Comparison of ENCODE assay signal across 7 cellular contexts in the genomic region with DNA sequence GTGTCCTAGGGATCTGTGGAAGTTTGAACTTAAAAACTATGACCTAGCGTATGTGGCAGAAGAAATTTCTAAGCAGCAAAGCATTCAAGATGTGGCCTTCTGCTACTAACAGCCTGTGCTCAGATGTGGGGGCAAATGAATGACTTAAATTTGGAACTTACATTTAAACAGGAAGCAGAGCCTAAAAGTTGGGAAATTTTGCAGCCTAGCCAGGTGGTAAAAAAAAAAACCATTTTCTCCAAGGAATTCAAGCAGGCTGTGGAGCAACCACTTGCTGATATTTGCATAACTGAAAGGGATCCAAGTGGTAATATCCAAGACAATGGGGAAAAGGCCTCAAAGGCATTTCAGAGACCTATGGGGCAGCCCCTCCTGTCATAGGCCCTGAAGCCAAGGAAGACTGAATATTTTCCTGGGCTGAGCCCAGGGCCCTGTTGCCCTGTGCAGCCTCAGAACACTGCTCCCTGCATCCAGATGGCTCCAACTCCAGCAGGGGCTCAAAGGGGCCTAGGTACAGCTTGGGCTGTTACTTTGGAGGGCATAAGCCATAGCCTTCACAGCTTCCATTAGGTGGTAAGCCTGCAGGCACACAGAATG. TPM values are rescaled to one million over a fixed set of nuclear protein-coding genes. Genes with fewer than 3 reads are reported as not detected.
DNase-seq lines count a peak whose midpoint lies in the region; ATAC-seq, FAIRE-seq and TF ChIP-seq lines count a peak whose summit lies in the region.
"Not testable (repeated sequence)": the region's sequence is repeated elsewhere in the genome, so short reads cannot be mapped to it uniquely, and the experiment has no call there.

No MANE protein-coding gene starts in this region.

- H3K27ac Mint-ChIP-seq in GM23338, WTC11: not testable (repeated sequence)

- not testable (repeated sequence) for H3K9me3 ChIP-seq in HepG2 (ENCODE audit: low read length)

- not testable (repeated sequence) for H3K79me2 ChIP-seq in GM23338 (replicated peaks; ENCODE audit: insufficient read depth); HepG2 (ENCODE audit: insufficient read depth, low read length)

- H3K9ac ChIP-seq in HepG2 (ENCODE audit: insufficient read depth, low read depth, low read length), result not testable (repeated sequence)

- TF ChIP-seq EP300 in HepG2 (IDR thresholded peaks at IDR 0.05; ENCODE audit: low read depth in 2 of 2, low read length in 2 of 2); HepG2 (CRISPR knock-in tag; IDR thresholded peaks at IDR 0.05; ENCODE audit: borderline replicate concordance): not testable (repeated sequence)

- not testable (repeated sequence) for DNase-seq in GM23338 (ENCODE audit: low spot score); WTC11 (ENCODE audit: low spot score); Right ventricle myocardium inferior (ENCODE audit: missing footprints); Right ventricle myocardium superior; left ventricle myocardium superior; HepG2 (ENCODE audit: low spot score); sciatic nerve (ENCODE audit: low spot score)

- CTCF ChIA-PET in WTC11 (lab: Charles Lee); HepG2 (lab: Yijun Ruan, JAX; ENCODE audit: low intra/inter-chr PET ratio, low total read pairs): not testable (repeated sequence)

- H3K4me3 Mint-ChIP-seq in GM23338, WTC11: not testable (repeated sequence)

- in situ Hi-C loops in HepG2 (cut with HindIII; ENCODE audit: extremely low pct_ligation_motif_present, low pct_unique_long_range_greater_than_20kb), result not testable (repeated sequence)

- H2AFZ ChIP-seq in GM23338; HepG2 (ENCODE audit: low read length): not testable (repeated sequence)

- H3K9me3 Mint-ChIP-seq in GM23338, WTC11: not testable (repeated sequence)

- FAIRE-seq in HepG2 (lab: Jason Lieb, UNC), result not testable (repeated sequence)

- not testable (repeated sequence) for H4K20me1 ChIP-seq in GM23338 (replicated peaks; ENCODE audit: insufficient read depth); HepG2 (ENCODE audit: insufficient read depth, low read length)

- TF ChIP-seq RAD21 in HepG2 (CRISPR knock-in tag; IDR thresholded peaks at IDR 0.05), result not testable (repeated sequence)

- not testable (repeated sequence) for H3K4me2 ChIP-seq in GM23338; HepG2 (ENCODE audit: low read depth, low read length)

- not testable (repeated sequence) for TF ChIP-seq CTCF in GM23338 (conservative IDR thresholded peaks at IDR 0.05; ENCODE audit: low read depth in 2 of 2); WTC11 (IDR thresholded peaks at IDR 0.05); HepG2 (CRISPR knock-in tag; IDR thresholded peaks at IDR 0.05)

- WGBS in HepG2 (ENCODE audit: low lambda C conversion rate), result no CpG with 5 or more reads among the region's 1 CpG

- ATAC-seq in GM23338 (peak; percentile 99), WTC11 (peak; percentile 99), Right ventricle myocardium inferior (peak; percentile 56), Right ventricle myocardium superior (ENCODE audit: poor library complexity) (peak; percentile 34), left ventricle myocardium superior (peak; percentile 63), HepG2 (peak; percentile 49), sciatic nerve (peak; percentile 55)

- BruUV-seq in HepG2 (replicated peaks; lab: Mats Ljungman, UMichigan), result not testable (repeated sequence)

- H3K4me3 ChIP-seq in GM23338; HepG2 (replicated peaks in 1 of 3; ENCODE audit: insufficient read depth in 1 of 3, low read depth in 2 of 3, low read length in 3 of 3): not testable (repeated sequence)

- not testable (repeated sequence) for H3K36me3 Mint-ChIP-seq in GM23338 (ENCODE audit: low read depth); WTC11

- H3K27ac ChIP-seq in GM23338 (ENCODE audit: low read depth); HepG2 (ENCODE audit: extremely low read length, insufficient read depth, low read length): not testable (repeated sequence)

- H3F3A ChIP-seq in GM23338 (replicated peaks; ENCODE audit: low read depth), result not testable (repeated sequence)

- H3K36me3 ChIP-seq in GM23338 (ENCODE audit: insufficient read depth); HepG2 (replicated peaks in 1 of 2; ENCODE audit: control insufficient read depth in 1 of 2, insufficient read depth in 2 of 2, low read length in 2 of 2): not testable (repeated sequence)

- not testable (repeated sequence) for H3K9me2 ChIP-seq in GM23338 (ENCODE audit: insufficient read depth)

- not testable (repeated sequence) for H3K27me3 Mint-ChIP-seq in GM23338 (ENCODE audit: insufficient read depth, low read depth, poor library complexity); WTC11 (ENCODE audit: low read depth)

- not testable (repeated sequence) for H3K4me1 Mint-ChIP-seq in GM23338, WTC11

- not testable (repeated sequence) for H3K4me1 ChIP-seq in GM23338 (ENCODE audit: insufficient read depth); HepG2 (ENCODE audit: insufficient read depth, low read length)

- H3K27me3 ChIP-seq in GM23338 (ENCODE audit: insufficient read depth); HepG2 (ENCODE audit: control insufficient read depth in 1 of 2, insufficient read depth in 2 of 2, low read length in 2 of 2): not testable (repeated sequence)

- TF ChIP-seq POLR2A in HepG2 (IDR thresholded peaks at IDR 0.05; ENCODE audit: insufficient read depth in 1 of 2, low read depth in 2 of 2, low read length in 2 of 2), result not testable (repeated sequence)

- POLR2A ChIA-PET in WTC11 (lab: Charles Lee); HepG2 (lab: Yijun Ruan, JAX): not testable (repeated sequence)

- intact Hi-C loops in Right ventricle myocardium inferior (cut with DNase I); Right ventricle myocardium superior (cut with DNase I); left ventricle myocardium superior (cut with micrococcal nuclease); HepG2 (cut with micrococcal nuclease; ENCODE audit: unreplicated experiment); sciatic nerve (cut with DNase I): not testable (repeated sequence)

RNA-seq across cellular contexts. Expression of a gene that starts 39.5 kb away (rescaled TPM):
- total RNA-seq in GM23338 (2014; rRNA removed; shearing (Covaris generic)), result 81.9 and 108 TPM in 2 replicates
- polyA plus RNA-seq in GM23338 (2016; fragmentation: Nextera tagmentation; extraction: Ambion mirVana) (61.0 and 105 TPM in 2 replicates), HepG2 (2011; rRNA removed) (42.7 and 53.8 TPM in 2 replicates)
- total RNA-seq in WTC11 (2021) (90.9 to 128 TPM (median 94.5 TPM) in 3 replicates), Right ventricle myocardium inferior (24.4 TPM), Right ventricle myocardium superior (28.6 TPM), left ventricle myocardium superior (24.2 TPM), HepG2 (2016; rRNA removed; fragmentation: Illumina TruSeq; extraction: Trizol) (80.4 and 91.9 TPM in 2 replicates), sciatic nerve (66.5 TPM)
- total RNA-seq in HepG2 (2016; cell fraction: cytosol; rRNA removed; fragmentation: Illumina TruSeq; extraction: Trizol; ENCODE audit: low read depth), result 21.1 and 23.2 TPM in 2 replicates
- 90.2 and 98.4 TPM in 2 replicates for total RNA-seq in HepG2 (2016; cell fraction: insoluble cytoplasmic fraction; rRNA removed; fragmentation: Illumina TruSeq; extraction: Trizol)
- total RNA-seq in HepG2 (2016; cell fraction: membrane; rRNA removed; fragmentation: Illumina TruSeq; extraction: Trizol), result 28.5 and 39.8 TPM in 2 replicates
- total RNA-seq in HepG2 (2016; cell fraction: nucleus; rRNA removed; fragmentation: Illumina TruSeq; extraction: Trizol), result 43.2 and 48.0 TPM in 2 replicates
- polyA plus RNA-seq in HepG2 (2011; cell fraction: cytosol; rRNA removed), result 24.6 and 41.6 TPM in 2 replicates
- 23.5 and 53.8 TPM in 2 replicates for polyA plus RNA-seq in HepG2 (2011; cell fraction: nucleus; rRNA removed)
- 41.3 and 45.6 TPM in 2 replicates for polyA plus RNA-seq in HepG2 (2012)
- polyA plus RNA-seq in HepG2 (2016; cell fraction: cytosol; fragmentation: Illumina TruSeq; extraction: Trizol; ENCODE audit: low read depth), result 6.9 and 11.8 TPM in 2 replicates
- 121 and 123 TPM in 2 replicates for polyA plus RNA-seq in HepG2 (2016; cell fraction: insoluble cytoplasmic fraction; fragmentation: Illumina TruSeq; extraction: Trizol; ENCODE audit: low read depth)
- 12.6 and 20.7 TPM in 2 replicates for polyA plus RNA-seq in HepG2 (2016; cell fraction: membrane; fragmentation: Illumina TruSeq; extraction: Trizol; ENCODE audit: low read depth)
- 67.3 and 77.4 TPM in 2 replicates for polyA plus RNA-seq in HepG2 (2016; cell fraction: nucleus; fragmentation: Illumina TruSeq; extraction: Trizol; ENCODE audit: insufficient read depth, low read depth)
- 81.2 and 126 TPM in 2 replicates for polyA minus RNA-seq in HepG2 (2011; rRNA and poly(A)+ RNA removed; ENCODE audit: low replicate concordance)
- polyA minus RNA-seq in HepG2 (2011; cell fraction: cytosol; rRNA and poly(A)+ RNA removed), result 22.9 and 23.7 TPM in 2 replicates
- polyA minus RNA-seq in HepG2 (2011; cell fraction: nucleus; rRNA and poly(A)+ RNA removed), result 72.4 and 79.4 TPM in 2 replicates

Comparison
In these comparisons a context has a peak if more than half of its experiments do, and no peak if none do; other contexts are left out.
1. ATAC-seq: peak in every context shown above with its lines; median percentile 99 in GM23338; 99 in WTC11; 63 in left ventricle myocardium superior; 56 in Right ventricle myocardium inferior; 55 in sciatic nerve; 49 in HepG2; 34 in Right ventricle myocardium superior.